Comparison of ENCODE assay signal across 1 cellular context in genomic region chr14:96249016-96249415, GRCh38.
TF ChIP-seq lines count a peak whose summit lies in the region.

No MANE protein-coding gene starts in this region.

TF ChIP-seq in GM23338, 12 proteins besides CTCF, POLR2A, EP300 and RAD21 (continued from another document):
- TF ChIP-seq ZNF462 (CRISPR knock-in tag; IDR thresholded peaks at IDR 0.05): no peak
- TF ChIP-seq CREB1 (CRISPR knock-in tag; IDR thresholded peaks at IDR 0.05; ENCODE audit: low read depth): no peak
- no peak for TF ChIP-seq EZH2 (IDR thresholded peaks at IDR 0.05; ENCODE audit: low read depth, unreplicated experiment)
- no peak for TF ChIP-seq ZNF331 (CRISPR knock-in tag; IDR thresholded peaks at IDR 0.05; ENCODE audit: low read depth)
- no peak for TF ChIP-seq ETS1 (IDR thresholded peaks at IDR 0.05)
